ENCODE assay signal across 18 cellular contexts in the genomic region with DNA sequence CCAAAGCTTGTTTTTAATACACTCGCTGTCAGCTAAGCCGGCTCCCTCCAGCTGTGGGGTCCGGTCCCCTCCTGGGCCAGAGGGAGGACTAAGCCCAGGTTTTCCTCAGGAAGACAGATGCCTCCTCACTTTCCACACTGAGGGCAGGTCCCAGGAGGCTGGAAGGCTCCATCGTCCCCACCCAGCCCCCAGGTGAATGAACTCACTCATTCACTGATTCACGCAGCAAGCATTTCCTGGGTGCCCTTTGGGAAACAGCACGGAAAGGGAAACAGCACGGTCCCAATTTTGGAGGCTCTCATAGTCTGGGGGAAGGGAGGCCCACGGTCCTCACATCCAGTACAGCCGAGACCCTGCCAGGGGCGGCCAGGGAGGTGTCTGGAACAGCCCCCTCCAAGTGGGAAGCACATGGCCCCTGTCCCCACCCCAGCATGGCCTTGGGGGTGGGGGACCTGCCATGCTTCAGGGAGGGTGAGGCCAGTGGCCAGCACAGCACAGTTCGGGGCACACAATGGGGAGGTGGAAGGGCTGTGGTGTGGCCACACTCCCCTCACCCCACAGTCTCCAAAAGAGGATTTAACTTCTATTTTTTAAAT. TPM values are rescaled to one million over a fixed set of nuclear protein-coding genes. Genes with fewer than 3 reads are reported as not detected.
DNase-seq lines count a peak whose midpoint lies in the region; FAIRE-seq and TF ChIP-seq lines count a peak whose summit lies in the region.
"Had no signal": no experiment of that assay in that cellular context is flagged by ENCODE, and none has a peak within 500 bp of the region (broad histone marks: within the 10 kb centered on the region; RNA-seq: fewer than 3 reads in every experiment).

No MANE protein-coding gene starts in this region.

- no peaks in the 10 kb centered on the region for H3K9me3 ChIP-seq in astrocyte (ENCODE audit: insufficient read depth, low read depth, low read length)
- peaks cover 4% of the 10 kb centered on the region for H3K9me3 ChIP-seq in trophoblast cell (ENCODE audit: insufficient read depth, low read depth, low read length)
- H3K9me3 ChIP-seq: HAP-1 had no signal

- H2BK5ac ChIP-seq in trophoblast cell (ENCODE audit: low read depth, low read length, poor library complexity): no peak overlapping the region

- H3K18ac ChIP-seq in trophoblast cell (ENCODE audit: low read length): no peak overlapping the region

- H3K27ac ChIP-seq in astrocyte (ENCODE audit: low read depth, low read length): no peak overlapping the region
- no peak overlapping the region for H3K27ac ChIP-seq in trophoblast cell (ENCODE audit: low read depth, low read length)
- H3K27ac ChIP-seq: C4-2B, HL-60, KMS-11 had no signal

- H4K91ac ChIP-seq in trophoblast cell (ENCODE audit: low read depth, low read length): no peak overlapping the region

- H3K36me3 Mint-ChIP-seq in astrocyte (ENCODE audit: low read depth, unreplicated experiment): no peaks in the 10 kb centered on the region
- H3K36me3 Mint-ChIP-seq: T-cell had no signal

- H3K27ac Mint-ChIP-seq in astrocyte (ENCODE audit: unreplicated experiment): no peak overlapping the region
- H3K27ac Mint-ChIP-seq: T-cell had no signal

- H3K9ac ChIP-seq in astrocyte (ENCODE audit: low read length) (no peak overlapping the region), trophoblast cell (ENCODE audit: low read length) (no peak overlapping the region)
- H3K9ac ChIP-seq: KMS-11 had no signal

- peak overlapping the region; percentile 15 for H3K4me2 ChIP-seq in astrocyte (ENCODE audit: low read length)
- no peak overlapping the region for H3K4me2 ChIP-seq in trophoblast cell (ENCODE audit: low read length)
- H3K4me2 ChIP-seq: KMS-11 had no signal

- no peak overlapping the region for H3K23ac ChIP-seq in trophoblast cell (ENCODE audit: low read length)

- no peak overlapping the region for H3K4me3 Mint-ChIP-seq in astrocyte (ENCODE audit: unreplicated experiment)
- H3K4me3 Mint-ChIP-seq: T-cell had no signal

- WGBS in trophoblast cell (ENCODE audit: extremely low coverage, insufficient coverage, insufficient read length): no CpG with 5 or more reads among the region's 11 CpGs

- no peak overlapping the region for H2BK120ac ChIP-seq in trophoblast cell (ENCODE audit: insufficient read depth, low read length, poor library complexity)

- no peak overlapping the region for H2AFZ ChIP-seq in astrocyte (ENCODE audit: low read depth, low read length)
- H2AFZ ChIP-seq in trophoblast cell (ENCODE audit: insufficient read depth, low read length, poor library complexity): no peak overlapping the region

- no peak overlapping the region for H3K4me3 ChIP-seq in astrocyte (ENCODE audit: insufficient read depth, low read depth, low read length)
- H3K4me3 ChIP-seq in trophoblast cell (ENCODE audit: low read depth, low read length): peak overlapping the region; percentile 32
- H3K4me3 ChIP-seq: HAP-1 had no signal

- no peak overlapping the region for H2BK12ac ChIP-seq in trophoblast cell (ENCODE audit: low read length)

- H3K36me3 ChIP-seq in astrocyte (ENCODE audit: insufficient read depth, low read length) (no peaks in the 10 kb centered on the region), trophoblast cell (ENCODE audit: control insufficient read depth in 1 of 2, insufficient read depth in 2 of 2, low read length in 2 of 2) (no peaks in the 10 kb centered on the region)
- H3K36me3 ChIP-seq: HAP-1 had no signal

- peak; percentile 60 for DNase-seq in EL
- DNase-seq in HS-27A (ENCODE audit: low read depth): peak; percentile 14
- DNase-seq in astrocyte (ENCODE audit: low read depth): no peak
- no peak for DNase-seq in trophoblast cell
- DNase-seq in hypothalamus (lab: John Stamatoyannopoulos, UW): no peak
- DNase-seq in germinal center (ENCODE audit: low spot score): no peak
- no peak for DNase-seq in activated naive CD4-positive, alpha-beta T cell treated with Interleukin-2 at 50 U/mL for 16 hours
- DNase-seq: DMS153, MM.1S, NCI-H1417, NCI-H2029, NCI-H524 treated with DMSO at 0.1 percent for 48 hours, OCI-M1, T-cell had no signal

- no peak overlapping the region for H3K4ac ChIP-seq in trophoblast cell (ENCODE audit: low read depth, low read length)

- H3K79me2 ChIP-seq in astrocyte (ENCODE audit: insufficient read depth, low read length) (no peaks in the 10 kb centered on the region), trophoblast cell (ENCODE audit: control insufficient read depth, insufficient read depth, low read length, poor library complexity) (no peaks in the 10 kb centered on the region)

- H4K20me1 ChIP-seq in astrocyte (ENCODE audit: insufficient read depth, low read length): no peaks in the 10 kb centered on the region

- no peak overlapping the region for H4K12ac ChIP-seq in trophoblast cell (ENCODE audit: low read depth, low read length)

- H3K79me1 ChIP-seq in trophoblast cell (ENCODE audit: low read length): no peaks in the 10 kb centered on the region

- H4K8ac ChIP-seq in trophoblast cell (ENCODE audit: low read depth, low read length): no peak overlapping the region

- no peak overlapping the region for H3K14ac ChIP-seq in trophoblast cell (ENCODE audit: low read length)

- FAIRE-seq in astrocyte (lab: Jason Lieb, UNC): no peak

- no peak for TF ChIP-seq CTCF in astrocyte (IDR thresholded peaks at IDR 0.05; ENCODE audit: insufficient read depth, low read depth, low read length)

- peaks cover 10% of the 10 kb centered on the region for H3K4me1 Mint-ChIP-seq in astrocyte (ENCODE audit: low read depth, unreplicated experiment)
- H3K4me1 Mint-ChIP-seq: T-cell had no signal

- H2AK5ac ChIP-seq in trophoblast cell (ENCODE audit: low read length): no peak overlapping the region

- H3K27me3 ChIP-seq in astrocyte (ENCODE audit: insufficient read depth, low read length) (no peaks in the 10 kb centered on the region), trophoblast cell (ENCODE audit: insufficient read depth, low read length) (no peaks in the 10 kb centered on the region)

- peaks cover 19% of the 10 kb centered on the region for H3K27me3 Mint-ChIP-seq in astrocyte (ENCODE audit: low read depth, unreplicated experiment)

- peaks cover 23% of the 10 kb centered on the region for H3K4me1 ChIP-seq in astrocyte (ENCODE audit: insufficient read depth, low read length)
- no peaks in the 10 kb centered on the region for H3K4me1 ChIP-seq in trophoblast cell (ENCODE audit: control insufficient read depth in 1 of 2, insufficient read depth in 2 of 2, low read length in 2 of 2)
- H3K4me1 ChIP-seq: HAP-1 had no signal

- H3K9me3 Mint-ChIP-seq in astrocyte (ENCODE audit: unreplicated experiment): peaks cover 5% of the 10 kb centered on the region
- H3K9me3 Mint-ChIP-seq: T-cell had no signal

RNA-seq across cellular contexts. Expression of a gene that starts 9.3 kb away (rescaled TPM):
- not detected in 2 replicates for total RNA-seq in astrocyte
- polyA plus RNA-seq in trophoblast cell (2013): 0.03 TPM in 2 replicates
- total RNA-seq: T-cell had no signal

RNA-seq across cellular contexts. Expression of a gene that starts 19.9 kb away (rescaled TPM):
- total RNA-seq in astrocyte: not detected in 2 replicates
- polyA plus RNA-seq in trophoblast cell (2013): not detected in 2 replicates

RNA-seq across cellular contexts. Expression of a gene that starts 41.7 kb away (rescaled TPM):
- total RNA-seq in astrocyte: 188 and 209 TPM in 2 replicates
- polyA plus RNA-seq in trophoblast cell (2013): 1,002 and 1,117 TPM in 2 replicates

Comparison
In these comparisons a context has a peak if more than half of its experiments do, and no peak if none do; other contexts are left out.
1. DNase-seq: peak in EL (single experiment) and HS-27A (single experiment); none in astrocyte (single experiment), trophoblast cell (0 of 2), hypothalamus (0 of 51), germinal center (single experiment) and activated naive CD4-positive, alpha-beta T cell treated with Interleukin-2 at 50 U/mL for 16 hours (single experiment).